ENCODE assay signal across 17 cellular contexts in the genomic region with DNA sequence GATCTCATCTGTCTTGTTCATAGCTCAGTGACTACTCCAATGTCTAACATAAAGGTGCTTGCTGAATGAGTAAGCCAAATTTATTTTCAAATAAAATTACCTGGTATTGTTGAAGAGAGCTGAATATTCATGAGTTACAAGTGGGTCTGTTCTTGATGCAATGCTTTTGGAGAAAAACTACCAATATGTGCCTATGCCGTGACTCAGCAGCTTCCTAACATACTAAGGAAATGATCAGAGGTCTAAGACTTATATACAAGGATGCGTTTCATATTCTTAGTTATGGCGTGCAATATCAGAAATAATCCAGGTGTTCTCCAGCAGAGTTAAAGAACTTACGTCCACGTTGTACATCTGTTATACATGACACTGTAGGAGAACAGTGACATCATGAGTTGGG.
"Had no signal": no experiment of that assay in that cellular context is flagged by ENCODE, and none has a peak within 500 bp of the region (broad histone marks: within the 10 kb centered on the region; RNA-seq: fewer than 3 reads in every experiment).

No MANE protein-coding gene starts in this region.

- H3K9me3 ChIP-seq: prostate gland, right atrium auricular region, testis had no signal

- H3K4me3 Mint-ChIP-seq: activated CD4-positive, alpha-beta memory T cell treated with anti-CD3 and anti-CD28 coated beads for 36 hours; activated naive CD4-positive, alpha-beta T cell treated with anti-CD3 and anti-CD28 coated beads, Interleukin-2, amount 50 U/mL, for 24 hours; type B pancreatic cell had no signal

- DNase-seq: activated CD4-positive, alpha-beta memory T cell treated with anti-CD3 and anti-CD28 coated beads for 36 hours; activated CD4-positive, alpha-beta T cell treated with anti-CD3 and anti-CD28 coated beads for 4 hours; activated effector memory CD4-positive, alpha-beta T cell treated with Interleukin-2 at 50 U/mL for 16 hours; activated T-cell treated with anti-CD3 and anti-CD28 coated beads for 4 hours; effector memory CD8-positive, alpha-beta T cell; foreskin keratinocyte; glutamatergic neuron; hippocampal formation; stimulated activated CD4-positive, alpha-beta T cell treated with anti-CD3 and anti-CD28 coated beads, Interleukin-4, amount 100 ng/mL, for 1 hour; T-helper 2 cell; testis had no signal

- H3K27ac Mint-ChIP-seq: activated CD4-positive, alpha-beta memory T cell treated with anti-CD3 and anti-CD28 coated beads for 36 hours; activated naive CD4-positive, alpha-beta T cell treated with anti-CD3 and anti-CD28 coated beads, Interleukin-2, amount 50 U/mL, for 24 hours; type B pancreatic cell had no signal

- H3K9me3 Mint-ChIP-seq: activated CD4-positive, alpha-beta memory T cell treated with anti-CD3 and anti-CD28 coated beads for 36 hours; activated naive CD4-positive, alpha-beta T cell treated with anti-CD3 and anti-CD28 coated beads, Interleukin-2, amount 50 U/mL, for 24 hours; effector memory CD8-positive, alpha-beta T cell; type B pancreatic cell had no signal

- H3K27me3 Mint-ChIP-seq: activated CD4-positive, alpha-beta memory T cell treated with anti-CD3 and anti-CD28 coated beads for 36 hours; activated naive CD4-positive, alpha-beta T cell treated with anti-CD3 and anti-CD28 coated beads, Interleukin-2, amount 50 U/mL, for 24 hours; effector memory CD8-positive, alpha-beta T cell; type B pancreatic cell had no signal

- H3K36me3 ChIP-seq: prostate gland, right atrium auricular region had no signal

- H3K27me3 ChIP-seq: foreskin keratinocyte, right atrium auricular region, testis had no signal

- ATAC-seq: effector memory CD8-positive, alpha-beta T cell; foreskin keratinocyte had no signal

- H3K4me3 ChIP-seq: lung, prostate gland, right atrium auricular region, skin epidermis, testis had no signal
